Comparison of ENCODE assay signal across 9 cellular contexts in the genomic region with DNA sequence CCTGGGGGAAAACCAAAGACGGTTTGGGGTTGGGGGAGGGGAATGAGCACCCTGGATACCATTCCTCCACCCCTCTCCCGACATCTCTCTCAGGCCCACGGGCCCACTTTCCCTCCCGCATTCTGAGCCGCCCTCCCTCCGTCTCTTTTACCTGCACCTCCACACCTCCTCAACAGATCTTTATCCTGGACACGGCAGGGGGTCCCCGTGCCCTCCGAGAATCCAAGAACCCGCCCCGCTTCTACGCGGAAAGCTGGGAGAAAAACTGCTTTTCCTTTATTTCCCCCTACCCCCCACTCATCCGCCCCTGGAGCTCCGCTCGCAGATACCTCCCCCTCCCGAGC.
DNase-seq lines count a peak whose midpoint lies in the region; ATAC-seq and TF ChIP-seq lines count a peak whose summit lies in the region.
"Had no signal": no experiment of that assay in that cellular context is flagged by ENCODE, and none has a peak within 500 bp of the region (broad histone marks: within the 10 kb centered on the region; RNA-seq: fewer than 3 reads in every experiment).

No MANE protein-coding gene starts in this region.

- peak; percentile 40 for DNase-seq in GM13977 (ENCODE audit: low spot score)
- no peak for DNase-seq in right cardiac atrium
- no peak for DNase-seq in HPDE6-E6E7 (ENCODE audit: extremely low spot score)
- DNase-seq in medulla oblongata (ENCODE audit: extremely low spot score), result no peak
- no peak for DNase-seq in activated CD8-positive, alpha-beta memory T cell treated with anti-CD3 and anti-CD28 coated beads, Interleukin-2, amount 50 U/mL, for 48 hours
- DNase-seq: activated CD8-positive, alpha-beta memory T cell treated with anti-CD3 and anti-CD28 coated beads, Interleukin-2, amount 50 U/mL, for 4 hours had no signal

- peaks cover 35% of the 10 kb centered on the region for H3K36me3 ChIP-seq in skeletal muscle satellite cell (ENCODE audit: insufficient read depth, low read length)

- H3K27me3 ChIP-seq in right cardiac atrium (ENCODE audit: control insufficient read depth, insufficient read depth), result no peaks in the 10 kb centered on the region
- no peaks in the 10 kb centered on the region for H3K27me3 ChIP-seq in skeletal muscle satellite cell (ENCODE audit: control insufficient read depth, insufficient read depth, low read length)

- WGBS in right cardiac atrium, result 24% methylated on average over 17 of the region's 17 CpGs

- no peak for TF ChIP-seq CTCF in GM13977 (IDR thresholded peaks at IDR 0.05; ENCODE audit: extremely low read depth, insufficient read depth, missing control alignments)

- in situ Hi-C loops in GM13977 (cut with MboI; ENCODE audit: low pct_unique_long_range_greater_than_20kb, low sequenced_read_pairs, unreplicated experiment), result no loop called here

- no peak for ATAC-seq in activated T-helper 17 cell treated with anti-CD3 and anti-CD28 coated beads, Interleukin-2, amount 50 U/mL, for 72 hours (replicated peaks)
- ATAC-seq in right cardiac atrium (no peak), GM19452 (IDR thresholded peaks at IDR 0.05; ENCODE audit: unreplicated experiment) (no peak)

- H3K4me2 ChIP-seq in skeletal muscle satellite cell (ENCODE audit: low read length), result peak overlapping the region; percentile 99

- no peaks in the 10 kb centered on the region for H3K4me1 Mint-ChIP-seq in activated T-helper 17 cell treated with anti-CD3 and anti-CD28 coated beads, Interleukin-2, amount 50 U/mL, for 72 hours

- no peaks in the 10 kb centered on the region for H3K9me3 Mint-ChIP-seq in activated T-helper 17 cell treated with anti-CD3 and anti-CD28 coated beads, Interleukin-2, amount 50 U/mL, for 72 hours

- H3K27me3 Mint-ChIP-seq in activated T-helper 17 cell treated with anti-CD3 and anti-CD28 coated beads, Interleukin-2, amount 50 U/mL, for 72 hours, result peaks cover 28% of the 10 kb centered on the region

- H3K9ac ChIP-seq in skeletal muscle satellite cell (ENCODE audit: low read depth, low read length), result peak overlapping the region; percentile 68

- H3K4me1 ChIP-seq in right cardiac atrium (ENCODE audit: control insufficient read depth, insufficient read depth, low read length), result peaks cover 13% of the 10 kb centered on the region
- H3K4me1 ChIP-seq in skeletal muscle satellite cell (ENCODE audit: control insufficient read depth, insufficient read depth, low read length), result peaks cover 46% of the 10 kb centered on the region

- H3K4me3 ChIP-seq in right cardiac atrium (ENCODE audit: low read length) (peak overlapping the region; percentile 58), skeletal muscle satellite cell (ENCODE audit: low read length) (peak overlapping the region; percentile 87)

- H3K36me3 Mint-ChIP-seq in activated T-helper 17 cell treated with anti-CD3 and anti-CD28 coated beads, Interleukin-2, amount 50 U/mL, for 72 hours (ENCODE audit: low read depth), result no peaks in the 10 kb centered on the region

- H3K9me3 ChIP-seq in right cardiac atrium (ENCODE audit: control insufficient read depth, low read length) (no peaks in the 10 kb centered on the region), skeletal muscle satellite cell (replicated peaks; ENCODE audit: low read length) (no peaks in the 10 kb centered on the region)

- no peak overlapping the region for H3K27ac Mint-ChIP-seq in activated T-helper 17 cell treated with anti-CD3 and anti-CD28 coated beads, Interleukin-2, amount 50 U/mL, for 72 hours

- H3K27ac ChIP-seq in right cardiac atrium (ENCODE audit: low read length), result peak overlapping the region; percentile 33

- H3K4me3 Mint-ChIP-seq in activated T-helper 17 cell treated with anti-CD3 and anti-CD28 coated beads, Interleukin-2, amount 50 U/mL, for 72 hours, result peak overlapping the region; percentile 27

- intact Hi-C loops in right cardiac atrium (cut with DNase I), result loop anchor here in 1 of 4 donors (10.0 kb wide), 1 partner anchor 47 kb away; no protein-coding TSS in a partner anchor
